1 cellular context compared by ENCODE assay signal in genomic region chrX:70172226-70172625, GRCh38.
TF ChIP-seq lines count a peak whose summit lies in the region.

No MANE protein-coding gene starts in this region.

TF ChIP-seq in H1, 55 proteins besides CTCF, POLR2A, EP300 and RAD21:
- TF ChIP-seq GTF2F1 (IDR thresholded peaks at IDR 0.05; ENCODE audit: borderline replicate concordance, low read depth, low read length) (no peak), JUN (IDR thresholded peaks at IDR 0.05; ENCODE audit: low read depth, low read length) (no peak)
TF ChIP-seq in H1: peak in this region for 0.
